1 cellular context compared by ENCODE assay signal in the genomic region with DNA sequence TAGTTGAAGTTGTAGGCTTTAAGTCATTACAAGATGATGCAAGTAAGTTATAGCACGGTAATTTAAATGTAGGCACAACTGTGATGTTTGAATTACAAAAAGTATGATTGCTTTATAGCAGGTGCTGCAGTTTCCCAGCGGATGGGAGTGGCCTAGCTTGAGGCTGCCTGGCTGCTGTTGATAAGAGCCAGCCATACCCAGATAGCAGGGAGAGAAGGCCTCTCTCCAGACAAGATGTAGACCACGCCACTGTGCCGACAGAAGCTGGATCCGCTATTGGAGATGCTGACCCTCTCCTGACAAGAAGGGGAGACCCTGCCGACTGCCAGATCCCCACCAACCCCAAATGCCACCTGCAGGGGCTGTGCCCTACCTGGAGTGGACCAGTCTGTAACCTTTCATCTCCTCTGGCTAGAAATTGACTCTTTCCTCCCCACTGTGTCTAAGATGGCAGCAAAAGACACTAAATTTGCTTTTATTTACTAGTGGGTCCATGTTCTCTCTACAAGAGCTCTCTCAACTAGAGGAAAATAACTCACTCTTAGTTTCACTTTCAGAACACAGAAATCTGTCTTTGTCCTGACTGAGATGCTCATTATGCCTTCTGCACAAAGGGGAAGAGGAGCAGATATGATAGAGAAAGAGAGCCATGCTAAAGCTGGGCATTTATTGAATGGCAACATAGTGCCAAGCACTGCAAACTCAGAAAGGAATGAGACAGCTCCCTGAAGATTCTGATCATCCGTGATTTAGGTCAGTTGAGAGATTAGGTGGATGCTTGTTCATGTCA.
A peak's percentile ranks its signal among the peaks of the same experiment; 100 is the strongest.
TF ChIP-seq lines count a peak whose summit lies in the region.

No MANE protein-coding gene starts in this region.

TF ChIP-seq in K562, 482 proteins besides CTCF, POLR2A, EP300 and RAD21 (continued from another document and continues in another):
- TF ChIP-seq, protein P1, sequence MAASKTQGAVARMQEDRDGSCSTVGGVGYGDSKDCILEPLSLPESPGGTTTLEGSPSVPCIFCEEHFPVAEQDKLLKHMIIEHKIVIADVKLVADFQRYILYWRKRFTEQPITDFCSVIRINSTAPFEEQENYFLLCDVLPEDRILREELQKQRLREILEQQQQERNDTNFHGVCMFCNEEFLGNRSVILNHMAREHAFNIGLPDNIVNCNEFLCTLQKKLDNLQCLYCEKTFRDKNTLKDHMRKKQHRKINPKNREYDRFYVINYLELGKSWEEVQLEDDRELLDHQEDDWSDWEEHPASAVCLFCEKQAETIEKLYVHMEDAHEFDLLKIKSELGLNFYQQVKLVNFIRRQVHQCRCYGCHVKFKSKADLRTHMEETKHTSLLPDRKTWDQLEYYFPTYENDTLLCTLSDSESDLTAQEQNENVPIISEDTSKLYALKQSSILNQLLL (CRISPR knock-in tag; IDR thresholded peaks at IDR 0.05; ENCODE audit: borderline replicate concordance): no peak
- TF ChIP-seq, protein P2, sequence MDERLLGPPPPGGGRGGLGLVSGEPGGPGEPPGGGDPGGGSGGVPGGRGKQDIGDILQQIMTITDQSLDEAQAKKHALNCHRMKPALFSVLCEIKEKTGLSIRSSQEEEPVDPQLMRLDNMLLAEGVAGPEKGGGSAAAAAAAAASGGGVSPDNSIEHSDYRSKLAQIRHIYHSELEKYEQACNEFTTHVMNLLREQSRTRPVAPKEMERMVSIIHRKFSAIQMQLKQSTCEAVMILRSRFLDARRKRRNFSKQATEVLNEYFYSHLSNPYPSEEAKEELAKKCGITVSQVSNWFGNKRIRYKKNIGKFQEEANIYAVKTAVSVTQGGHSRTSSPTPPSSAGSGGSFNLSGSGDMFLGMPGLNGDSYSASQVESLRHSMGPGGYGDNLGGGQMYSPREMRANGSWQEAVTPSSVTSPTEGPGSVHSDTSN (CRISPR knock-in tag; IDR thresholded peaks at IDR 0.05; ENCODE audit: low read depth): no peak
- TF ChIP-seq, protein P2 (tag; conservative IDR thresholded peaks at IDR 0.05; ENCODE audit: low read depth): 0 out of 2 replicates have a peak, but pooled peaks have one; percentile 23
- TF ChIP-seq HNRNPK (IDR thresholded peaks at IDR 0.05; ENCODE audit: low read depth, low read length, poor library complexity, severe bottlenecking) (no peak), BHLHE40 (IDR thresholded peaks at IDR 0.05; ENCODE audit: low read length) (peak; percentile 70; the same call in 1 of the 2 replicates), PHTF2 (CRISPR knock-in tag; IDR thresholded peaks at IDR 0.05) (no peak), RHOXF2B (CRISPR knock-in tag; conservative IDR thresholded peaks at IDR 0.05) (no peak), RUNX1 (IDR thresholded peaks at IDR 0.05; ENCODE audit: low read depth) (0 out of 2 replicates have a peak, but pooled peaks have one; percentile 74), PTBP1 (IDR thresholded peaks at IDR 0.05; ENCODE audit: low read depth, low read length) (no peak), TRIM24 (IDR thresholded peaks at IDR 0.05) (peak; percentile 80 to 87), CHD4 (IDR thresholded peaks at IDR 0.05; ENCODE audit: insufficient read depth, insufficient replicate concordance, low read depth, low read length, poor library complexity, severe bottlenecking) (no peak), ZNF224 (CRISPR knock-in tag; IDR thresholded peaks at IDR 0.05) (no peak), CCNT2 (IDR thresholded peaks at IDR 0.05; ENCODE audit: borderline replicate concordance, extremely low read depth, insufficient read length, low read depth, low read length) (peak; percentile 74), SMARCE1 (IDR thresholded peaks at IDR 0.05) (peak; percentile 85), FUS (optimal IDR thresholded peaks at IDR 0.05; ENCODE audit: low read depth, low read length) (no peak), MAFF (IDR thresholded peaks at IDR 0.05; ENCODE audit: low read length) (0 out of 2 replicates have a peak, but pooled peaks have one; percentile 5), JUND (IDR thresholded peaks at IDR 0.05; ENCODE audit: borderline replicate concordance, low read depth, low read length) (peak; percentile 71), JUND (tag; IDR thresholded peaks at IDR 0.05; ENCODE audit: borderline replicate concordance, low read depth, low read length) (no peak; the same call in 2 of the 3 replicates), TEAD1 (CRISPR knock-in tag; IDR thresholded peaks at IDR 0.05) (no peak), RBBP5 (IDR thresholded peaks at IDR 0.05; ENCODE audit: borderline replicate concordance, insufficient read depth, low read length, poor library complexity, severe bottlenecking) (no peak), SMAD3 (CRISPR knock-in tag; conservative IDR thresholded peaks at IDR 0.05) (no peak), ZNF282 (CRISPR knock-in tag; IDR thresholded peaks at IDR 0.05) (no peak), MCM5 (IDR thresholded peaks at IDR 0.05; ENCODE audit: low read depth) (no peak), SAFB2 (IDR thresholded peaks at IDR 0.05; ENCODE audit: borderline replicate concordance, low read depth, low read length, severe bottlenecking) (no peak), MYBL2 (IDR thresholded peaks at IDR 0.05; ENCODE audit: low read depth) (no peak), MYBL2 (CRISPR knock-in tag; IDR thresholded peaks at IDR 0.05; ENCODE audit: borderline replicate concordance) (no peak), TEAD4 (IDR thresholded peaks at IDR 0.05; ENCODE audit: low read length) (peak; percentile 95), TEAD4 (CRISPR knock-in tag; IDR thresholded peaks at IDR 0.05; ENCODE audit: borderline replicate concordance) (no peak), ZBTB7A (IDR thresholded peaks at IDR 0.05; ENCODE audit: borderline replicate concordance, control insufficient read depth, low read depth, low read length) (peak; percentile 51; the same call in 1 of the 2 replicates), ETV5 (CRISPR knock-in tag; IDR thresholded peaks at IDR 0.05; ENCODE audit: low read depth) (0 out of 2 replicates have a peak, but pooled peaks have one; percentile 35), CBX1 (IDR thresholded peaks at IDR 0.05; ENCODE audit: low read depth) (no peak), MAZ (CRISPR knock-in tag; conservative IDR thresholded peaks at IDR 0.05 in 1 of 2, IDR thresholded peaks at IDR 0.05 in 1 of 2) (no peak), CTBP1 (IDR thresholded peaks at IDR 0.05; ENCODE audit: borderline replicate concordance) (peak; percentile 88), YY1 (IDR thresholded peaks at IDR 0.05; ENCODE audit: borderline replicate concordance in 1 of 3, control insufficient read depth in 1 of 3, extremely low read depth in 1 of 3, insufficient read depth in 3 of 3, insufficient read length in 1 of 3, insufficient replicate concordance in 2 of 3, low read depth in 1 of 3, low read length in 2 of 3) (peak in 1 of 3 experiments; percentile 43), PRPF4 (IDR thresholded peaks at IDR 0.05; ENCODE audit: insufficient read depth, low read depth, low read length, poor library complexity, severe bottlenecking) (no peak), GTF2A2 (tag; IDR thresholded peaks at IDR 0.05) (no peak), NR4A1 (CRISPR knock-in tag; IDR thresholded peaks at IDR 0.05) (no peak), NR4A1 (tag; IDR thresholded peaks at IDR 0.05) (peak; percentile 72), ILF3 (IDR thresholded peaks at IDR 0.05; ENCODE audit: borderline replicate concordance) (no peak), PTTG1 (tag; IDR thresholded peaks at IDR 0.05; ENCODE audit: low read depth) (no peak), ZEB2 (IDR thresholded peaks at IDR 0.05) (no peak), ZNF780A (CRISPR knock-in tag; IDR thresholded peaks at IDR 0.05) (no peak), KDM4B (IDR thresholded peaks at IDR 0.05; ENCODE audit: borderline replicate concordance in 2 of 2, low read depth in 1 of 2) (no peak), SMAD4 (CRISPR knock-in tag; conservative IDR thresholded peaks at IDR 0.05) (peak; percentile 89), JUNB (CRISPR knock-in tag; conservative IDR thresholded peaks at IDR 0.05) (no peak), TCF3 (CRISPR knock-in tag; IDR thresholded peaks at IDR 0.05) (peak; percentile 98), PHF21A (IDR thresholded peaks at IDR 0.05; ENCODE audit: borderline replicate concordance, low read depth) (no peak), KLF1 (tag; IDR thresholded peaks at IDR 0.05) (peak; percentile 73; the same call in 1 of the 2 replicates)
- TF ChIP-seq, protein P3, sequence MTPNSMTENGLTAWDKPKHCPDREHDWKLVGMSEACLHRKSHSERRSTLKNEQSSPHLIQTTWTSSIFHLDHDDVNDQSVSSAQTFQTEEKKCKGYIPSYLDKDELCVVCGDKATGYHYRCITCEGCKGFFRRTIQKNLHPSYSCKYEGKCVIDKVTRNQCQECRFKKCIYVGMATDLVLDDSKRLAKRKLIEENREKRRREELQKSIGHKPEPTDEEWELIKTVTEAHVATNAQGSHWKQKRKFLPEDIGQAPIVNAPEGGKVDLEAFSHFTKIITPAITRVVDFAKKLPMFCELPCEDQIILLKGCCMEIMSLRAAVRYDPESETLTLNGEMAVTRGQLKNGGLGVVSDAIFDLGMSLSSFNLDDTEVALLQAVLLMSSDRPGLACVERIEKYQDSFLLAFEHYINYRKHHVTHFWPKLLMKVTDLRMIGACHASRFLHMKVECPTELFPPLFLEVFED (CRISPR knock-in tag; conservative IDR thresholded peaks at IDR 0.05): no peak
- TF ChIP-seq, protein P4, sequence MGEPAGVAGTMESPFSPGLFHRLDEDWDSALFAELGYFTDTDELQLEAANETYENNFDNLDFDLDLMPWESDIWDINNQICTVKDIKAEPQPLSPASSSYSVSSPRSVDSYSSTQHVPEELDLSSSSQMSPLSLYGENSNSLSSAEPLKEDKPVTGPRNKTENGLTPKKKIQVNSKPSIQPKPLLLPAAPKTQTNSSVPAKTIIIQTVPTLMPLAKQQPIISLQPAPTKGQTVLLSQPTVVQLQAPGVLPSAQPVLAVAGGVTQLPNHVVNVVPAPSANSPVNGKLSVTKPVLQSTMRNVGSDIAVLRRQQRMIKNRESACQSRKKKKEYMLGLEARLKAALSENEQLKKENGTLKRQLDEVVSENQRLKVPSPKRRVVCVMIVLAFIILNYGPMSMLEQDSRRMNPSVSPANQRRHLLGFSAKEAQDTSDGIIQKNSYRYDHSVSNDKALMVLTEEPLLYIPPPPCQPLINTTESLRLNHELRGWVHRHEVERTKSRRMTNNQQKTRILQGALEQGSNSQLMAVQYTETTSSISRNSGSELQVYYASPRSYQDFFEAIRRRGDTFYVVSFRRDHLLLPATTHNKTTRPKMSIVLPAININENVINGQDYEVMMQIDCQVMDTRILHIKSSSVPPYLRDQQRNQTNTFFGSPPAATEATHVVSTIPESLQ (CRISPR knock-in tag; IDR thresholded peaks at IDR 0.05): no peak
- TF ChIP-seq, protein P5, sequence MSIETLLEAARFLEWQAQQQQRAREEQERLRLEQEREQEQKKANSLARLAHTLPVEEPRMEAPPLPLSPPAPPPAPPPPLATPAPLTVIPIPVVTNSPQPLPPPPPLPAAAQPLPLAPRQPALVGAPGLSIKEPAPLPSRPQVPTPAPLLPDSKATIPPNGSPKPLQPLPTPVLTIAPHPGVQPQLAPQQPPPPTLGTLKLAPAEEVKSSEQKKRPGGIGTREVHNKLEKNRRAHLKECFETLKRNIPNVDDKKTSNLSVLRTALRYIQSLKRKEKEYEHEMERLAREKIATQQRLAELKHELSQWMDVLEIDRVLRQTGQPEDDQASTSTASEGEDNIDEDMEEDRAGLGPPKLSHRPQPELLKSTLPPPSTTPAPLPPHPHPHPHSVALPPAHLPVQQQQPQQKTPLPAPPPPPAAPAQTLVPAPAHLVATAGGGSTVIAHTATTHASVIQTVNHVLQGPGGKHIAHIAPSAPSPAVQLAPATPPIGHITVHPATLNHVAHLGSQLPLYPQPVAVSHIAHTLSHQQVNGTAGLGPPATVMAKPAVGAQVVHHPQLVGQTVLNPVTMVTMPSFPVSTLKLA (conservative IDR thresholded peaks at IDR 0.05): peak in 1 of 2 experiments; percentile 40; a peak in 2 of 4 replicates
- TF ChIP-seq, protein P6, sequence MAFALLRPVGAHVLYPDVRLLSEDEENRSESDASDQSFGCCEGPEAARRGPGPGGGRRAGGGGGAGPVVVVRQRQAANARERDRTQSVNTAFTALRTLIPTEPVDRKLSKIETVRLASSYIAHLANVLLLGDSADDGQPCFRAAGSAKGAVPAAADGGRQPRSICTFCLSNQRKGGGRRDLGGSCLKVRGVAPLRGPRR (CRISPR knock-in tag; IDR thresholded peaks at IDR 0.05): no peak
- TF ChIP-seq, protein P7, sequence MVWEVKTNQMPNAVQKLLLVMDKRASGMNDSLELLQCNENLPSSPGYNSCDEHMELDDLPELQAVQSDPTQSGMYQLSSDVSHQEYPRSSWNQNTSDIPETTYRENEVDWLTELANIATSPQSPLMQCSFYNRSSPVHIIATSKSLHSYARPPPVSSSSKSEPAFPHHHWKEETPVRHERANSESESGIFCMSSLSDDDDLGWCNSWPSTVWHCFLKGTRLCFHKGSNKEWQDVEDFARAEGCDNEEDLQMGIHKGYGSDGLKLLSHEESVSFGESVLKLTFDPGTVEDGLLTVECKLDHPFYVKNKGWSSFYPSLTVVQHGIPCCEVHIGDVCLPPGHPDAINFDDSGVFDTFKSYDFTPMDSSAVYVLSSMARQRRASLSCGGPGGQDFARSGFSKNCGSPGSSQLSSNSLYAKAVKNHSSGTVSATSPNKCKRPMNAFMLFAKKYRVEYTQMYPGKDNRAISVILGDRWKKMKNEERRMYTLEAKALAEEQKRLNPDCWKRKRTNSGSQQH (CRISPR knock-in tag; IDR thresholded peaks at IDR 0.05): no peak
- TF ChIP-seq, protein P8, sequence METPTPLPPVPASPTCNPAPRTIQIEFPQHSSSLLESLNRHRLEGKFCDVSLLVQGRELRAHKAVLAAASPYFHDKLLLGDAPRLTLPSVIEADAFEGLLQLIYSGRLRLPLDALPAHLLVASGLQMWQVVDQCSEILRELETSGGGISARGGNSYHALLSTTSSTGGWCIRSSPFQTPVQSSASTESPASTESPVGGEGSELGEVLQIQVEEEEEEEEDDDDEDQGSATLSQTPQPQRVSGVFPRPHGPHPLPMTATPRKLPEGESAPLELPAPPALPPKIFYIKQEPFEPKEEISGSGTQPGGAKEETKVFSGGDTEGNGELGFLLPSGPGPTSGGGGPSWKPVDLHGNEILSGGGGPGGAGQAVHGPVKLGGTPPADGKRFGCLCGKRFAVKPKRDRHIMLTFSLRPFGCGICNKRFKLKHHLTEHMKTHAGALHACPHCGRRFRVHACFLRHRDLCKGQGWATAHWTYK (CRISPR knock-in tag; IDR thresholded peaks at IDR 0.05): no peak
- TF ChIP-seq, protein P9, sequence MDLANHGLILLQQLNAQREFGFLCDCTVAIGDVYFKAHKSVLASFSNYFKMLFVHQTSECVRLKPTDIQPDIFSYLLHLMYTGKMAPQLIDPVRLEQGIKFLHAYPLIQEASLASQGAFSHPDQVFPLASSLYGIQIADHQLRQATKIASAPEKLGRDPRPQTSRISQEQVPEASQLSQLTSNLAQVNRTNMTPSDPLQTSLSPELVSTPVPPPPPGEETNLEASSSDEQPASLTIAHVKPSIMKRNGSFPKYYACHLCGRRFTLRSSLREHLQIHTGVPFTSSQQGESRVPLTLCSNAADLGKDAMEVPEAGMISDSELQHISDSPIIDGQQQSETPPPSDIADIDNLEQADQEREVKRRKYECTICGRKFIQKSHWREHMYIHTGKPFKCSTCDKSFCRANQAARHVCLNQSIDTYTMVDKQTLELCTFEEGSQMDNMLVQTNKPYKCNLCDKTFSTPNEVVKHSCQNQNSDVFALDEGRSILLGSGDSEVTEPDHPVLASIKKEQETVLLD (IDR thresholded peaks at IDR 0.05): no peak
